1 cellular context compared by ENCODE assay signal in genomic region chr16:67431805-67432476, GRCh38.
TF ChIP-seq lines count a peak whose summit lies in the region.

No MANE protein-coding gene starts in this region.

TF ChIP-seq in liver, 16 proteins besides CTCF, POLR2A, EP300 and RAD21 (continued from another document):
- TF ChIP-seq GABPA (IDR thresholded peaks at IDR 0.05 in 1 of 2, conservative IDR thresholded peaks at IDR 0.05 in 1 of 2) (no peak), NR2F2 (IDR thresholded peaks at IDR 0.05) (peak; percentile 36), RXRA (IDR thresholded peaks at IDR 0.05) (peak in 1 of 2 donors; percentile 10), MAX (IDR thresholded peaks at IDR 0.05) (no peak), TAF1 (conservative IDR thresholded peaks at IDR 0.05) (no peak)
